In the genomic region with DNA sequence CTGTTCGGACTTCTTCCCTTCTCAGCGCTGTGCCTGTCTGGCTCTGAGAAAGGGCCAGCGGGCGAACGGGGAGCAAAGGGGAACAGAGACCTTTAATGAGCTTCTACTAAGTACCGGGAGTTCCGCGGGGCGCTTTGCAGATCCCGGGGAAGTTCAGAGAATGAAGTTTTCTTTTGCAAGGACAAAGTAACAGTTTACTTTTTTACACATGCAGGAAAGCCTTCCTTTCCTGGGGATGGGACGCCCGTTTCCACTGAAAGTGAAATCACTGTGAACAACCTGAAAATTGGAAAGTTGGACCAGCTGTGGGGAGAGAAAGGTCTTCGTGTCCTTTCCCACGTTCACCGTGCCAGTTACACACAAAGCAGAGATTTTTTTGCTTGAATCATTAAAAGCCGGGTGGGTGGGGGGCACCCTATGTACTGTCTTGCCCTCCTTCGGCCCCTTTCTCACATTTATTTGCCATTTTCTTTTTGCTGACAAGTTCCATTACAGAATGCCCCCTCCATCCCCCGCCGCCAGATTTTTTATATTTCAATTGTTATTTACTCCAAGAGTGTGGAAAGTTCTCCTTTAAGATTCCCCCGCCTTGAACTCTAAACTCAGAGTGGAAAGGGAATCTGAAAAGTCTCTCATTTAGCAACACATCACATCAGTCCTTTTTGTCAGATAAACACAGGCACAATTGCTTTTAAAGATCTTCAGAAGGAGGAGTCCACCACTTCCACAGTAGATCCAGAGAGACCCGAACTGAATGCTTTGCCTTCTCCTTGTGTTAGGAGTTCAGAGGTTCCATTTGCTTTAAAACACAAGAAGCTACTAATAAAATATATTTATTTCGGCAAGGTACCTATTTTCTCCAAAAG, we compare ENCODE assay signal across 8 cellular contexts. TPM values are rescaled to one million over a fixed set of nuclear protein-coding genes. Genes with fewer than 3 reads are reported as not detected.
A peak's percentile ranks its signal among the peaks of the same experiment; 100 is the strongest.
DNase-seq lines count a peak whose midpoint lies in the region; ATAC-seq and TF ChIP-seq lines count a peak whose summit lies in the region.

No MANE protein-coding gene starts in this region.

- H3K9me3 ChIP-seq in SK-N-MC (ENCODE audit: low read depth, low read length), result no peaks in the 10 kb centered on the region
- H3K9me3 ChIP-seq in neuron (ENCODE audit: low read length), result no peaks in the 10 kb centered on the region

- no peak for DNase-seq in BJ (ENCODE audit: low read depth)
- no peak for DNase-seq in SK-N-MC (ENCODE audit: low read depth, low spot score)
- no peak for DNase-seq in NCI-H2171 treated with DMSO at 0.1 percent for 48 hours (lab: John Stamatoyannopoulos, UW)
- no peak for DNase-seq in activated effector memory CD4-positive, alpha-beta T cell treated with anti-CD3 and anti-CD28 coated beads, Interleukin-2, amount 50 U/mL, for 16 hours

- peak overlapping the region; percentile 90 for H3K9ac ChIP-seq in SK-N-MC (ENCODE audit: insufficient read length)

- CTCF ChIA-PET in BJ (lab: Yijun Ruan, JAX), result no interaction called here

- H3K4me3 ChIP-seq in BJ (ENCODE audit: low read depth, low read length), result peak overlapping the region; percentile 53
- peak overlapping the region; percentile 82 for H3K4me3 ChIP-seq in SK-N-MC
- H3K4me3 ChIP-seq in neuron (ENCODE audit: low read length), result peak overlapping the region; percentile 94

- POLR2A ChIA-PET in BJ (lab: Charles Lee), result interaction anchor here (0.6 to 1.3 kb wide), 3 partner anchors 23 to 261 kb away, joined by 3 to 4 read pairs (median 4); no protein-coding TSS in a partner anchor

- H3K27me3 ChIP-seq in BJ (ENCODE audit: control insufficient read depth, insufficient read depth, low read length) (no peaks in the 10 kb centered on the region), neuron (ENCODE audit: insufficient read depth, low read length) (no peaks in the 10 kb centered on the region)

- H3K36me3 ChIP-seq in BJ (ENCODE audit: control insufficient read depth, insufficient read depth, low read length) (peaks cover 1% of the 10 kb centered on the region; the same call in 1 of the 2 replicates), SK-N-MC (ENCODE audit: insufficient read depth, low read length) (peaks cover 14% of the 10 kb centered on the region; the same call in 1 of the 2 replicates), neuron (ENCODE audit: insufficient read depth, low read length) (peaks cover 4% of the 10 kb centered on the region)

- H3K27ac ChIP-seq in SK-N-MC, result peak overlapping the region; percentile 65

- H2AFZ ChIP-seq in neuron (ENCODE audit: low read depth, low read length), result peak overlapping the region; percentile 91

- no peak for TF ChIP-seq CTCF in BJ (IDR thresholded peaks at IDR 0.05; ENCODE audit: insufficient read depth, low read depth, low read length)

- ATAC-seq in GM21529 (IDR thresholded peaks at IDR 0.05; ENCODE audit: unreplicated experiment) (peak; percentile 33), esophagus mucosa (peak; percentile 29), GM18907 (IDR thresholded peaks at IDR 0.05; ENCODE audit: unreplicated experiment) (no peak)

- H3K4me1 ChIP-seq in neuron (ENCODE audit: insufficient read depth, low read length), result peaks cover 19% of the 10 kb centered on the region

RNA-seq across cellular contexts. Expression of a gene that starts 1.1 kb away (rescaled TPM):
- polyA plus RNA-seq in BJ (2011; rRNA removed), result 4,778 and 5,814 TPM in 2 replicates
- 1,979 and 2,586 TPM in 2 replicates for polyA minus RNA-seq in BJ (2011; rRNA and poly(A)+ RNA removed)
- 24.2 TPM for total RNA-seq in esophagus mucosa
